Comparison of ENCODE assay signal across 30 cellular contexts in the genomic region with DNA sequence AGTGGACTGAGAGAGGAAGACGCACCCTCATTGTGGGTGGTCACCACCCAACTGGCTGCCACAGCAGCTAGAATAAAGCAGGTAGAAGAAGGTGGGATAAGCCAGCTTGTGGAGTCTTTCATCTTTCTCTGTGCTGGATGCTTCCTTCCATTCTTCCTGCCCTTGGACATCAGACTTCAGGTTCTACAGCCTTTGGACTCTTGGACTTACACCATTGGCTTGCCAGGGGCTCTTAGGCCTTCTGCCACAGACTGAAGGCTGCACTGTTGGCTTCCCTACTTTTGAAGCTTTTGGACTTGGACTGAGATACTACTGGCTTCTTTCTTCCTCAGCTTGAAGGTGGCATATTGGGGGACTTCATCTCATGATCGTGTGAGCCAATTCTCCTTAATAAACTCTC. TPM values are rescaled to one million over a fixed set of nuclear protein-coding genes. Genes with fewer than 3 reads are reported as not detected.
"Had no signal": no experiment of that assay in that cellular context is flagged by ENCODE, and none has a peak within 500 bp of the region (broad histone marks: within the 10 kb centered on the region; RNA-seq: fewer than 3 reads in every experiment).

No MANE protein-coding gene starts in this region.

- H3K27ac ChIP-seq: stomach, suprapubic skin, testis, thoracic aorta, thyroid gland, tibial artery, tibial nerve, transverse colon, upper lobe of left lung, upper lobe of right lung, uterus, vagina had no signal

- H3K27me3 ChIP-seq: stomach, suprapubic skin, testis, thyroid gland, tibial artery, tibial nerve, transverse colon, upper lobe of left lung, upper lobe of right lung, uterus, vagina had no signal

- ATAC-seq: stimulated activated effector memory CD8-positive, alpha-beta T cell treated with anti-CD3 and anti-CD28 coated beads, Interleukin-12 subunit alpha, Interleukin-12 subunit beta, amount 100 ng/mL, for 72 hours; stimulated activated memory B cell treated with anti-CD40 and anti-IgM and Interleukin-4, amounts not matched to agents 10 μg/mL and 1 μg/mL and 100 μg/mL, for 72 hours; stimulated activated naive B cell treated with anti-CD40 and anti-IgM and Interleukin-4, amounts not matched to agents 10 μg/mL and 1 μg/mL and 100 μg/mL, for 72 hours; stimulated activated naive CD8-positive, alpha-beta T cell treated with anti-CD3 and anti-CD28 coated beads, Interleukin-15, amount 100 ng/mL, for 72 hours; stimulated activated naive CD8-positive, alpha-beta T cell treated with anti-CD3 and anti-CD28 coated beads, Interleukin-15, Interleukin-2, amounts not matched to agents 100 U/mL and 50 U/mL, for 24 hours; upper lobe of right lung had no signal

- H3K4me1 ChIP-seq: testis, thyroid gland, uterus, vagina had no signal

- DNase-seq: stimulated activated CD4-positive, alpha-beta T cell treated with anti-CD3 and anti-CD28 coated beads, Interleukin-2, amount 100 ng/mL, for 24 hours; stimulated activated CD4-positive, alpha-beta T cell treated with anti-CD3 and anti-CD28 coated beads, Interleukin-2, amount 100 ng/mL, for 48 hours; stimulated activated CD4-positive, alpha-beta T cell treated with anti-CD3 and anti-CD28 coated beads, Interleukin-4, amount 100 ng/mL, for 1 hour; stimulated activated CD4-positive, alpha-beta T cell treated with anti-CD3 and anti-CD28 coated beads, Interleukin-4, amount 100 ng/mL, for 24 hours; stimulated activated CD4-positive, alpha-beta T cell treated with anti-CD3 and anti-CD28 coated beads, Interleukin-4, amount 100 ng/mL, for 4 hours; stimulated activated CD8-positive, alpha-beta memory T cell treated with anti-CD3 and anti-CD28 coated beads, Interleukin-4, amount 100 ng/mL, for 48 hours; stimulated activated naive B cell treated with anti-CD40 and anti-IgM and Interleukin-4, amounts not matched to agents 10 μg/mL and 1 μg/mL and 100 μg/mL, for 72 hours; stimulated activated naive CD4-positive, alpha-beta T cell; stimulated activated naive CD4-positive, alpha-beta T cell treated with Interleukin-2 at 50 U/mL for 16 hours; stimulated activated naive CD8-positive, alpha-beta T cell treated with anti-CD3 and anti-CD28 coated beads, Interleukin-15, amount 100 ng/mL, for 72 hours; stimulated activated naive CD8-positive, alpha-beta T cell treated with anti-CD3 and anti-CD28 coated beads, Interleukin-15, Interleukin-2, amounts not matched to agents 100 U/mL and 50 U/mL, for 24 hours; stomach; substantia nigra; testis; thyroid gland; tibial artery; transverse colon; upper lobe of left lung; upper lobe of right lung; uterus had no signal

- H3K36me3 ChIP-seq: stomach, suprapubic skin, thoracic aorta, thyroid gland, tibial artery, transverse colon, upper lobe of left lung, upper lobe of right lung, uterus, vagina had no signal

- H3K4me3 ChIP-seq: stomach, suprapubic skin, testis, thoracic aorta, thyroid gland, tibial artery, tibial nerve, transverse colon, upper lobe of left lung, upper lobe of right lung, uterus, vagina had no signal

- FAIRE-seq: urothelium cell line had no signal

- H3K9me3 ChIP-seq: suprapubic skin, testis, thoracic aorta, thyroid gland, tibial artery, transverse colon, upper lobe of right lung, uterus, vagina had no signal

RNA-seq across cellular contexts. Expression of a gene that starts 33.5 kb away (rescaled TPM):
- total RNA-seq: subcutaneous adipose tissue, temporal lobe, tibial nerve, vagina had no signal

RNA-seq across cellular contexts. Expression of a gene that starts 41.5 kb away (rescaled TPM):
- total RNA-seq: temporal lobe, testis, urinary bladder had no signal
